ENCODE assay signal across 23 cellular contexts in the genomic region with DNA sequence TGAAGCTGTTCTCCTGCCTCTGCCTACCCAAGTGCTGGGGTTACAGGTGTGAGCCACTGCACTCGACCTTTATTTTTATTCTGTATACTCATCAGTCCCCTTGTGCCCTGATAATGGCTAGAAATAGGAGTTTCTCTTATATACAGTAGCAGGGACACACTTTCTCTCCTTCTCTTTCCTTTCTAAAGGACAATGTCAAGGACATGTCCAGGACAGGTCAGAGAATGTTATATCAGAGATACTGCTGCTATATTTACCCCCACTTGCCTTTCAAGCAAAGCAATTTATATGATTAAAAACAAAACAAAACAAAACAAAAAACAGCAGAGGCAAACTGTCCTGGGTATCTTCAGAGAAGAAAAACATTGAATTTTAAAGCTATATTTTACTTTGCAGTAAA. TPM values are rescaled to one million over a fixed set of nuclear protein-coding genes. Genes with fewer than 3 reads are reported as not detected.
A peak's percentile ranks its signal among the peaks of the same experiment; 100 is the strongest.
DNase-seq lines count a peak whose midpoint lies in the region; ATAC-seq and TF ChIP-seq lines count a peak whose summit lies in the region.
"Had no signal": no experiment of that assay in that cellular context is flagged by ENCODE, and none has a peak within 500 bp of the region (broad histone marks: within the 10 kb centered on the region; RNA-seq: fewer than 3 reads in every experiment).

No MANE protein-coding gene starts in this region.

- no peaks in the 10 kb centered on the region for H3K36me3 Mint-ChIP-seq in T-helper 17 cell (ENCODE audit: low read depth)
- H3K36me3 Mint-ChIP-seq: CD8-positive, alpha-beta T cell had no signal

- TF ChIP-seq CTCF in right atrium auricular region (IDR thresholded peaks at IDR 0.05) (no peak), thyroid gland (IDR thresholded peaks at IDR 0.05) (no peak)

- H3K4me1 ChIP-seq in right atrium auricular region, result no peaks in the 10 kb centered on the region
- no peaks in the 10 kb centered on the region for H3K4me1 ChIP-seq in thyroid gland
- H3K4me1 ChIP-seq: A549 had no signal

- no peaks in the 10 kb centered on the region for H3K27me3 ChIP-seq in right atrium auricular region
- H3K27me3 ChIP-seq in thyroid gland, result no peaks in the 10 kb centered on the region

- no peaks in the 10 kb centered on the region for H3K27me3 Mint-ChIP-seq in T-helper 17 cell

- H3K36me3 ChIP-seq in right atrium auricular region, result no peaks in the 10 kb centered on the region
- no peaks in the 10 kb centered on the region for H3K36me3 ChIP-seq in thyroid gland

- H3K4me3 Mint-ChIP-seq in T-helper 17 cell, result no peak overlapping the region
- H3K4me3 Mint-ChIP-seq: CD8-positive, alpha-beta T cell; H9 had no signal

- 20 to 50% methylated on average over 1 of the region's 1 CpG for WGBS in thyroid gland, 2 donors

- no peaks in the 10 kb centered on the region for H3K9me3 ChIP-seq in right atrium auricular region
- no peaks in the 10 kb centered on the region for H3K9me3 ChIP-seq in T-helper 17 cell (ENCODE audit: control insufficient read depth, low read length, poor library complexity, severe bottlenecking)
- no peaks in the 10 kb centered on the region for H3K9me3 ChIP-seq in thyroid gland
- H3K9me3 ChIP-seq: A549, Caco-2 had no signal

- ATAC-seq in Right ventricle myocardium superior (ENCODE audit: poor library complexity) (peak; percentile 78), T-helper 17 cell (no peak), left ventricle myocardium superior (peak; percentile 77)
- ATAC-seq: A549; CD8-positive, alpha-beta T cell had no signal

- intact Hi-C loops in Right ventricle myocardium superior (cut with DNase I), result no loop called here
- intact Hi-C loops in left ventricle myocardium superior (cut with micrococcal nuclease), result no loop called here
- intact Hi-C loops in thyroid gland (cut with DNase I), result no loop called here

- H3K4me3 ChIP-seq in right atrium auricular region, result no peak overlapping the region
- no peak overlapping the region for H3K4me3 ChIP-seq in thyroid gland (replicated peaks in 1 of 3)
- H3K4me3 ChIP-seq: A549, SK-N-MC had no signal

- no peak for DNase-seq in Right ventricle myocardium superior
- no peak for DNase-seq in right atrium auricular region (ENCODE audit: low spot score)
- DNase-seq in T-helper 17 cell, result no peak
- no peak for DNase-seq in left ventricle myocardium superior
- DNase-seq in medulla oblongata (ENCODE audit: extremely low spot score), result no peak
- no peak for DNase-seq in thyroid gland
- DNase-seq in central memory CD4-positive, alpha-beta T cell, result no peak
- DNase-seq: AML-193; Caco-2; CD8-positive, alpha-beta T cell; DMS79; GF-D8; H9; KBM-7; MM.1S; NCI-H2029 treated with DMSO at 0.1 percent for 48 hours; NCI-H446 treated with DMSO at 0.1 percent for 48 hours; NCI-H526; RPMI8226; SHP77 treated with DMSO at 0.1 percent for 48 hours had no signal

- H3K27ac Mint-ChIP-seq in T-helper 17 cell, result peak overlapping the region; percentile 34
- H3K27ac Mint-ChIP-seq: CD8-positive, alpha-beta T cell had no signal

- no peak for TF ChIP-seq POLR2A in thyroid gland (IDR thresholded peaks at IDR 0.05)

- H3K4me1 Mint-ChIP-seq in T-helper 17 cell, result peaks cover 3% of the 10 kb centered on the region

- peak overlapping the region in 1 of 2 donors; percentile 44 for H3K27ac ChIP-seq in right atrium auricular region
- H3K27ac ChIP-seq in thyroid gland, result no peak overlapping the region
- H3K27ac ChIP-seq: A549, C4-2B, SK-N-MC had no signal

RNA-seq across cellular contexts. Expression of a gene that starts 43.2 kb away (rescaled TPM):
- total RNA-seq in Right ventricle myocardium superior, result 6.7 TPM
- 10 to 100 TPM in 1 of 2 donors, 1 to 10 TPM in 1; 7.1 to 10.4 TPM for total RNA-seq in right atrium auricular region
- 10 to 100 TPM; 20.2 to 23.1 TPM for total RNA-seq in T-helper 17 cell
- total RNA-seq in left ventricle myocardium superior, result 7.7 TPM
- 10 to 100 TPM; 23.0 to 41.9 (median 30.6) TPM for total RNA-seq in thyroid gland
